Comparison of ENCODE assay signal across 11 cellular contexts in the genomic region with DNA sequence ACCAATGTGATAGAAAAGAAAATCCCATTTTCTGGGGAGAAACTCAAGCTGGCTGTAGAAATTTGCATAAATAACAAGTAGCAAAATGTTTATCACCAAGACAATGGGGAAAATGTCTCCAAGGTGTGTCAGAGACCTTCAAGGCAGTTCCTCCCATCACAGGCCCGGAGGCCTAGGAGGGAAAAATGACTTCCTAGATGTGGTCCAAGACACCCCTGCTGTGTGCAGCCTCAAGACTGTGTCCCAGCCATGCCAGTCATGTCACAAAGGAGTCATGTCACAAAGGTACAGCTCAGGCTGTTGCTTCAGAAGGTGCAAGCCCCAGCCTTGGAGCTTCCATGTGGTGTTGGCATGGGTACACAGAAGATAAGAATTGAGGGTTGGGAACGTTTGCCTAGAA. TPM values are rescaled to one million over a fixed set of nuclear protein-coding genes. Genes with fewer than 3 reads are reported as not detected.
"Had no signal": no experiment of that assay in that cellular context is flagged by ENCODE, and none has a peak within 500 bp of the region (broad histone marks: within the 10 kb centered on the region; RNA-seq: fewer than 3 reads in every experiment).

No MANE protein-coding gene starts in this region.

- H3K36me3 ChIP-seq: HAP-1 had no signal

- H3K4me1 ChIP-seq: HAP-1 had no signal

- FAIRE-seq: H1, H54 had no signal

- DNase-seq: GM23248, GOT3, H7, H9, HCEC 1CT, HFFc6 had no signal

- H3K4me2 ChIP-seq: GM23338 had no signal

- H3K4me3 ChIP-seq: GM23248, GM23338, HAP-1 had no signal

- H3K27ac ChIP-seq: GM23248 had no signal

- ATAC-seq: GM23338, HCT116 had no signal

RNA-seq across cellular contexts. Expression of gene THSD7A, which starts 33.7 kb away (rescaled TPM):
- total RNA-seq: GM23248, HFFc6 had no signal
- polyA plus RNA-seq: GM23248 had no signal
